In the genomic region with DNA sequence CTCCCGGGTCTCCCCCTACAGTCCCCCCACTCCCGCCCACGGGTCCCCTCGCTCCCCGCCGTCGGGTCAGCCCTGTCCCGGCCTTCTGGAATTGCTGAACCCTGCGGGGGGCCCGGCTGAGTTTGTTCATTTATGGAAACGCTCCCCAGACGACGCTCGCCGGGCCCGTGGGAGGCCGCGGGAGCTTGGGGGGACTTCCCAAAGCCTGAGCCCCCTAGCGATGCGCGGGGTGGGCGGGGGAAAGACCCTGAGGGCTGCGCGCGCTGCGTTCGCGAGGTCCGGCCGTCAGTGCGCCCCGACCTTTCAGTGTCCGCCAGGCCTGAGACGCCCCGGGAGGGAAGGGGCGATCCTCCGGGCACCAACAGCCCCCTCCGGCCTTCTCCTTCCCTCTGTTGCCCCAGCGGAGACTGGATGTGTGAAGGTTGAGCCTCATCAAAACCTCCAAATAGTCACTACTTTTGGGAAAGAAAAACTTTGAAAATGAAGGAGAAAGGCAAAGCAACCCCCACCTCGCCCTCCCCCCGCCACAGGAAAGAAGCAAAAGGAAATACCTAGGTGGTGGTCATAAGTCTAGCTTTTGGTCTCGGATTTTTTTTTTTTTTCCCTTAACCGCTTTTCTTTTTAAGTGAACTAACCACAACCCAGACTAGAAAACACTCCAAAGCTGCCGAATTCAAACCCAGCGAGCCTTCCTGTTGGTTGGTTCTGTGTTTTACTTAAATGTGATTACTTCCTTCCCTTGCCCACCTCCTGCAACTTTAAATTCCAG, we compare ENCODE assay signal across 9 cellular contexts. TPM values are rescaled to one million over a fixed set of nuclear protein-coding genes. Genes with fewer than 3 reads are reported as not detected.
DNase-seq lines count a peak whose midpoint lies in the region; ATAC-seq and TF ChIP-seq lines count a peak whose summit lies in the region.
"Had no signal": no experiment of that assay in that cellular context is flagged by ENCODE, and none has a peak within 500 bp of the region (broad histone marks: within the 10 kb centered on the region; RNA-seq: fewer than 3 reads in every experiment).

No MANE protein-coding gene starts in this region.

- peak overlapping the region; percentile 31 for H2AFZ ChIP-seq in hepatocyte

- WGBS in hepatocyte (ENCODE audit: low lambda C conversion rate, missing lambda C conversion rate) = 23% methylated on average over 23 of the region's 45 CpGs
- WGBS in lower leg skin, 2 donors = 9 to 17% methylated on average over 30 to 42 of the region's 45 CpGs

- in situ Hi-C loops in HAP-1 (cut with MboI; ENCODE audit: low sequenced_read_pairs) = no loop called here

- TF ChIP-seq CTCF in activated B cell treated with CpG ODN at 0.5 μM for 24 hours (IDR thresholded peaks at IDR 0.05) (no peak), hepatocyte (IDR thresholded peaks at IDR 0.05; ENCODE audit: poor library complexity) (no peak), lower leg skin (IDR thresholded peaks at IDR 0.05) (no peak)

- CTCF ChIA-PET in activated B cell treated with CpG ODN at 0.5 μM for 24 hours (lab: Charles Lee) = interaction anchor here (3.3 to 3.5 kb wide), 2 partner anchors 8 to 16 kb away, joined by 15 read pairs; no protein-coding TSS in a partner anchor

- H4K20me1 ChIP-seq in hepatocyte (ENCODE audit: insufficient read depth, poor library complexity, severe bottlenecking) = no peaks in the 10 kb centered on the region

- peak overlapping the region; percentile 81 for H3K4me2 ChIP-seq in hepatocyte

- H3K9me3 Mint-ChIP-seq in activated B cell treated with CpG ODN at 0.5 μM for 24 hours = no peaks in the 10 kb centered on the region

- intact Hi-C loops in activated B cell treated with CpG ODN at 0.5 μM for 24 hours (cut with micrococcal nuclease) (no loop called here), lower leg skin (cut with DNase I; ENCODE audit: low total_unique reads) (no loop called here)

- peaks cover 12% of the 10 kb centered on the region for H3K4me1 Mint-ChIP-seq in activated B cell treated with CpG ODN at 0.5 μM for 24 hours

- DNase-seq in HAP-1 (ENCODE audit: low spot score in 2 of 2) (peak in 1 of 2 experiments; percentile 38), activated B cell treated with CpG ODN at 0.5 μM for 24 hours (peak; percentile 29), hepatocyte (ENCODE audit: low spot score) (peak; percentile 27), DMS153 treated with DMSO at 0.1 percent for 48 hours (lab: John Stamatoyannopoulos, UW; ENCODE audit: unreplicated experiment) (no peak), NCI-H1105 treated with DMSO at 0.1 percent for 48 hours (lab: John Stamatoyannopoulos, UW) (no peak), lower leg skin (ENCODE audit: low spot score in 2 of 2) (no peak)

- H3K27me3 ChIP-seq in HAP-1 (ENCODE audit: low read depth) = peaks cover 5% of the 10 kb centered on the region; the same call in 1 of the 2 replicates
- peaks cover 69% of the 10 kb centered on the region for H3K27me3 ChIP-seq in hepatocyte
- H3K27me3 ChIP-seq in stomach smooth muscle (ENCODE audit: control insufficient read depth in 1 of 2, insufficient read depth in 2 of 2, low read length in 2 of 2) = no peaks in the 10 kb centered on the region

- H3K27ac Mint-ChIP-seq in activated B cell treated with CpG ODN at 0.5 μM for 24 hours = no peak overlapping the region

- ATAC-seq in activated B cell treated with CpG ODN at 0.5 μM for 24 hours (ENCODE audit: low read depth) = peak; percentile 44

- peaks cover 4% of the 10 kb centered on the region; the same call in 1 of the 2 replicates for H3K4me1 ChIP-seq in HAP-1
- H3K4me1 ChIP-seq in hepatocyte (ENCODE audit: insufficient read depth) = peaks cover 10% of the 10 kb centered on the region
- peaks cover 45% of the 10 kb centered on the region for H3K4me1 ChIP-seq in stomach smooth muscle (ENCODE audit: control insufficient read depth, insufficient read depth, low read length)

- no peaks in the 10 kb centered on the region for H3K79me2 ChIP-seq in hepatocyte

- peaks cover 63% of the 10 kb centered on the region for H3K27me3 Mint-ChIP-seq in activated B cell treated with CpG ODN at 0.5 μM for 24 hours

- no peaks in the 10 kb centered on the region for H3K9me2 ChIP-seq in hepatocyte (replicated peaks; ENCODE audit: insufficient read depth)

- H3K4me3 ChIP-seq in HAP-1 (peak overlapping the region; percentile 23), hepatocyte (peak overlapping the region; percentile 7), stomach smooth muscle (ENCODE audit: low read length in 2 of 2) (peak overlapping the region; percentile 36 to 78), lower leg skin (ENCODE audit: low read depth, poor library complexity, severe bottlenecking) (no peak overlapping the region)

- peak overlapping the region; percentile 62 to 70 for H3K9ac ChIP-seq in stomach smooth muscle (ENCODE audit: low read length in 2 of 2)

- H3K27ac ChIP-seq in hepatocyte = no peak overlapping the region
- H3K27ac ChIP-seq in stomach smooth muscle (ENCODE audit: low read length) = peak overlapping the region; percentile 80

- TF ChIP-seq POLR2A in GM10847 (IDR thresholded peaks at IDR 0.05; ENCODE audit: extremely low read depth, insufficient read length) (peak; percentile 18), lower leg skin (IDR thresholded peaks at IDR 0.05) (no peak)

- H3K4me3 Mint-ChIP-seq in activated B cell treated with CpG ODN at 0.5 μM for 24 hours = peak overlapping the region; percentile 74

- H3K36me3 ChIP-seq in HAP-1 (replicated peaks) (no peaks in the 10 kb centered on the region), hepatocyte (replicated peaks; ENCODE audit: insufficient read depth, low read depth) (no peaks in the 10 kb centered on the region), stomach smooth muscle (ENCODE audit: control insufficient read depth in 2 of 2, insufficient read depth in 2 of 2, low read length in 2 of 2) (no peaks in the 10 kb centered on the region)

- no peaks in the 10 kb centered on the region for H3K9me3 ChIP-seq in HAP-1
- no peaks in the 10 kb centered on the region for H3K9me3 ChIP-seq in hepatocyte (ENCODE audit: low read depth)
- no peaks in the 10 kb centered on the region for H3K9me3 ChIP-seq in stomach smooth muscle (ENCODE audit: control insufficient read depth in 2 of 2, low read length in 2 of 2)

- no peaks in the 10 kb centered on the region for H3K36me3 Mint-ChIP-seq in activated B cell treated with CpG ODN at 0.5 μM for 24 hours (ENCODE audit: low read depth)

- POLR2A ChIA-PET in activated B cell treated with CpG ODN at 0.5 μM for 24 hours (lab: Charles Lee) = interaction anchor here (0.7 to 1.2 kb wide), 2 partner anchors 38 to 276 kb away, joined by 3 to 5 read pairs; no protein-coding TSS in a partner anchor

RNA-seq across cellular contexts. Expression of a gene that starts 0.5 kb away (rescaled TPM):
- 0.42 and 0.44 TPM in 2 replicates for total RNA-seq in activated B cell treated with CpG ODN at 0.5 μM for 24 hours
- 1.6 and 2.9 TPM in 2 replicates for total RNA-seq in hepatocyte
- polyA plus RNA-seq in hepatocyte = 0.62 and 2.7 TPM in 2 replicates
- under 1 TPM in 3 of 4 donors, not detected in 1; 0.25 to 0.98 (median 0.62) TPM for total RNA-seq in lower leg skin
- total RNA-seq: LHCN-M2 had no signal

RNA-seq across cellular contexts. Expression of a gene that starts 37.4 kb away (rescaled TPM):
- total RNA-seq in activated B cell treated with CpG ODN at 0.5 μM for 24 hours = 8.2 and 10.2 TPM in 2 replicates
- 8.6 and 11.3 TPM in 2 replicates for total RNA-seq in hepatocyte
- 7.7 and 10.2 TPM in 2 replicates for polyA plus RNA-seq in hepatocyte
- 10 to 100 TPM; 42.5 to 86.1 (median 61.2) TPM for total RNA-seq in lower leg skin

RNA-seq across cellular contexts. Expression of a gene that starts 41.8 kb away (rescaled TPM):
- total RNA-seq in activated B cell treated with CpG ODN at 0.5 μM for 24 hours = 8.6 and 9.3 TPM in 2 replicates
- total RNA-seq in hepatocyte = 15.2 and 20.0 TPM in 2 replicates
- polyA plus RNA-seq in hepatocyte = 40.9 and 49.7 TPM in 2 replicates
- 1 to 10 TPM in 3 of 4 donors, under 1 TPM in 1; 0.99 to 9.5 (median 1.8) TPM for total RNA-seq in lower leg skin

Comparison
In these comparisons a context has a peak if more than half of its experiments do, and no peak if none do; other contexts are left out.
1. DNase-seq: peak in activated B cell treated with CpG ODN at 0.5 μM for 24 hours (single experiment) and hepatocyte (single experiment); none in DMS153 treated with DMSO at 0.1 percent for 48 hours (single experiment), NCI-H1105 treated with DMSO at 0.1 percent for 48 hours (single experiment) and lower leg skin (0 of 2).